ENCODE assay signal across 8 cellular contexts in genomic region chr10:30587522-30588031, GRCh38. TPM values are rescaled to one million over a fixed set of nuclear protein-coding genes. Genes with fewer than 3 reads are reported as not detected.
DNase-seq lines count a peak whose midpoint lies in the region; ATAC-seq, FAIRE-seq and TF ChIP-seq lines count a peak whose summit lies in the region.

No MANE protein-coding gene starts in this region.

- H3K27me3 ChIP-seq in IMR-90 (ENCODE audit: control insufficient read depth, insufficient read depth, low read length) (peaks cover 15% of the 10 kb centered on the region), left ventricle myocardium inferior (ENCODE audit: low read depth) (no peaks in the 10 kb centered on the region), A673 (replicated peaks; ENCODE audit: insufficient read depth, low read depth, low read length, poor library complexity) (no peaks in the 10 kb centered on the region)

- dilution Hi-C loops in IMR-90 (cut with HindIII; ENCODE audit: low sequenced_read_pairs, unreplicated experiment) = no loop called here

- intact Hi-C loops in IMR-90 (cut with micrococcal nuclease) = no loop called here
- intact Hi-C loops in left ventricle myocardium inferior (cut with micrococcal nuclease) = no loop called here
- intact Hi-C loops in activated CD8-positive, alpha-beta T cell treated with anti-CD3 and anti-CD28 coated beads for 36 hours (cut with micrococcal nuclease) = no loop called here
- intact Hi-C loops in A673 (cut with micrococcal nuclease; ENCODE audit: unreplicated experiment) = no loop called here

- H3K9ac ChIP-seq in IMR-90 (ENCODE audit: low read depth, low read length) = no peak overlapping the region

- no peak overlapping the region for H3K23ac ChIP-seq in IMR-90 (ENCODE audit: low read depth, low read length)

- no peak overlapping the region for H2BK5ac ChIP-seq in IMR-90 (ENCODE audit: low read depth, low read length, poor library complexity, severe bottlenecking)

- ATAC-seq in GM21717 (IDR thresholded peaks at IDR 0.05; ENCODE audit: unreplicated experiment) = peak; percentile 89
- ATAC-seq in IMR-90 (ENCODE audit: low read depth) = no peak
- no peak for ATAC-seq in activated CD8-positive, alpha-beta T cell treated with anti-CD3 and anti-CD28 coated beads for 36 hours

- H3K27ac Mint-ChIP-seq in activated CD8-positive, alpha-beta T cell treated with anti-CD3 and anti-CD28 coated beads for 36 hours = no peak overlapping the region

- H2AFZ ChIP-seq in IMR-90 (replicated peaks; ENCODE audit: low read length, poor library complexity) = peak overlapping the region; percentile 13

- H3K36me3 Mint-ChIP-seq in activated CD8-positive, alpha-beta T cell treated with anti-CD3 and anti-CD28 coated beads for 36 hours (ENCODE audit: low read depth) = no peaks in the 10 kb centered on the region

- H3K79me1 ChIP-seq in IMR-90 (ENCODE audit: low read depth in 1 of 2, low read length in 2 of 2) = no peaks in the 10 kb centered on the region

- H2AK9ac ChIP-seq in IMR-90 (replicated peaks; ENCODE audit: low read depth, low read length, poor library complexity) = no peak overlapping the region

- peaks cover 5% of the 10 kb centered on the region for H3K9me1 ChIP-seq in IMR-90 (ENCODE audit: insufficient read depth, low read length)

- in situ Hi-C loops in IMR-90 (cut with MboI; ENCODE audit: low sequenced_read_pairs) = no loop called here

- WGBS in IMR-90 (ENCODE audit: extremely low coverage in 2 of 2, insufficient read length in 1 of 2), 2 experiments = no CpG with 5 or more reads among the region's 8 CpGs

- no peak overlapping the region; the same call in 1 of the 2 replicates for H2AK5ac ChIP-seq in IMR-90 (ENCODE audit: low read depth, low read length)

- H2BK120ac ChIP-seq in IMR-90 (ENCODE audit: low read depth, low read length) = no peak overlapping the region

- no peak overlapping the region for H3K14ac ChIP-seq in IMR-90 (replicated peaks; ENCODE audit: low read depth, low read length)

- peaks cover 4% of the 10 kb centered on the region for H3K4me1 Mint-ChIP-seq in activated CD8-positive, alpha-beta T cell treated with anti-CD3 and anti-CD28 coated beads for 36 hours (ENCODE audit: low read depth)

- TF ChIP-seq POLR2A in GM12892 (IDR thresholded peaks at IDR 0.05; ENCODE audit: low read depth, low read length) (no peak), IMR-90 (IDR thresholded peaks at IDR 0.05; ENCODE audit: low read depth, low read length) (no peak)

- H3K18ac ChIP-seq in IMR-90 (ENCODE audit: low read depth, low read length) = no peak overlapping the region

- TF ChIP-seq CTCF in IMR-90 (conservative IDR thresholded peaks at IDR 0.05; ENCODE audit: low read depth, low read length) = no peak
- TF ChIP-seq CTCF in left ventricle myocardium inferior (IDR thresholded peaks at IDR 0.05; ENCODE audit: borderline replicate concordance) = no peak
- TF ChIP-seq CTCF in activated CD8-positive, alpha-beta T cell treated with anti-CD3 and anti-CD28 coated beads for 36 hours (IDR thresholded peaks at IDR 0.05) = no peak
- TF ChIP-seq CTCF in A673 (conservative IDR thresholded peaks at IDR 0.05; ENCODE audit: low read depth, low read length) = no peak

- BruUV-seq in IMR-90 (replicated peaks; lab: Mats Ljungman, UMichigan) (no TSS peak), A673 (replicated peaks; lab: Mats Ljungman, UMichigan) (no TSS peak)

- H4K5ac ChIP-seq in IMR-90 (ENCODE audit: low read depth, low read length) = no peak overlapping the region

- H3K4me1 ChIP-seq in IMR-90 (ENCODE audit: control insufficient read depth, insufficient read depth, low read length) = peaks cover 2% of the 10 kb centered on the region; the same call in 1 of the 2 replicates
- peaks cover 26% of the 10 kb centered on the region for H3K4me1 ChIP-seq in left ventricle myocardium inferior
- H3K4me1 ChIP-seq in A673 (ENCODE audit: insufficient read depth, low read length, poor library complexity, severe bottlenecking) = no peaks in the 10 kb centered on the region

- H4K91ac ChIP-seq in IMR-90 (ENCODE audit: insufficient read depth, low read depth, low read length) = no peak overlapping the region

- H3K56ac ChIP-seq in IMR-90 (ENCODE audit: extremely low read depth, insufficient read depth, low read length) = no peak overlapping the region

- H3K4me3 ChIP-seq in IMR-90 (ENCODE audit: insufficient read depth, low read depth, low read length) (no peak overlapping the region), left ventricle myocardium inferior (no peak overlapping the region), A673 (ENCODE audit: low read depth, low read length, poor library complexity, severe bottlenecking) (no peak overlapping the region)

- no peaks in the 10 kb centered on the region for H3K27me3 Mint-ChIP-seq in activated CD8-positive, alpha-beta T cell treated with anti-CD3 and anti-CD28 coated beads for 36 hours

- no peaks in the 10 kb centered on the region for H4K20me1 ChIP-seq in IMR-90 (ENCODE audit: insufficient read depth, low read length)

- no peaks in the 10 kb centered on the region for H3K36me3 ChIP-seq in IMR-90 (ENCODE audit: control insufficient read depth, insufficient read depth, low read length)
- no peaks in the 10 kb centered on the region for H3K36me3 ChIP-seq in left ventricle myocardium inferior
- H3K36me3 ChIP-seq in A673 (ENCODE audit: insufficient read depth, low read length, poor library complexity, severe bottlenecking) = no peaks in the 10 kb centered on the region

- no peak overlapping the region for H2BK15ac ChIP-seq in IMR-90 (ENCODE audit: low read depth, low read length)

- DNase-seq in GM12892 (ENCODE audit: insufficient read length) (peak; percentile 39), IMR-90 (no peak), left ventricle myocardium inferior (peak; percentile 31), A673 (ENCODE audit: low spot score) (no peak), H4 (ENCODE audit: low spot score) (no peak)
- no peak for DNase-seq in activated CD8-positive, alpha-beta T cell treated with anti-CD3 and anti-CD28 coated beads for 36 hours
- DNase-seq in activated T-cell treated with anti-CD3 and anti-CD28 coated beads, Interleukin-2, amount 50 U/mL, for 1 hour = no peak

- no peaks in the 10 kb centered on the region for H3K9me3 Mint-ChIP-seq in activated CD8-positive, alpha-beta T cell treated with anti-CD3 and anti-CD28 coated beads for 36 hours

- H3K4me2 ChIP-seq in IMR-90 (ENCODE audit: low read depth, low read length) = no peak overlapping the region

- POLR2A ChIA-PET in IMR-90 (lab: Charles Lee; ENCODE audit: unreplicated experiment) = no interaction called here
- POLR2A ChIA-PET in activated CD8-positive, alpha-beta T cell treated with anti-CD3 and anti-CD28 coated beads for 36 hours (lab: Charles Lee) = no interaction called here
- POLR2A ChIA-PET in A673 (lab: Charles Lee; ENCODE audit: low non-redundant PET) = no interaction called here

- peak; percentile 89 for FAIRE-seq in GM12892 (lab: Jason Lieb, UNC)

- no peak overlapping the region for H4K8ac ChIP-seq in IMR-90 (ENCODE audit: low read depth in 2 of 2, low read length in 2 of 2)

- no peak overlapping the region for H3K4ac ChIP-seq in IMR-90 (ENCODE audit: low read depth, low read length)

- H3K9me3 ChIP-seq in IMR-90 (ENCODE audit: control insufficient read depth, insufficient read depth, low read length) (no peaks in the 10 kb centered on the region), left ventricle myocardium inferior (replicated peaks) (no peaks in the 10 kb centered on the region), A673 (ENCODE audit: low read depth, low read length, poor library complexity, severe bottlenecking) (no peaks in the 10 kb centered on the region)

- H2BK20ac ChIP-seq in IMR-90 (ENCODE audit: low read depth, low read length) = no peak overlapping the region

- no peak for TF ChIP-seq RAD21 in IMR-90 (IDR thresholded peaks at IDR 0.05; ENCODE audit: low read length)

- H3K27ac ChIP-seq in IMR-90 (ENCODE audit: insufficient read depth, low read length) = no peak overlapping the region
- H3K27ac ChIP-seq in left ventricle myocardium inferior (replicated peaks) = no peak overlapping the region
- H3K27ac ChIP-seq in A673 (ENCODE audit: low read depth, low read length, poor library complexity, severe bottlenecking) = no peak overlapping the region

- no peak overlapping the region for H3K4me3 Mint-ChIP-seq in activated CD8-positive, alpha-beta T cell treated with anti-CD3 and anti-CD28 coated beads for 36 hours

- CTCF ChIA-PET in IMR-90 (lab: Yijun Ruan, JAX) = no interaction called here
- CTCF ChIA-PET in activated CD8-positive, alpha-beta T cell treated with anti-CD3 and anti-CD28 coated beads for 36 hours (lab: Charles Lee) = interaction anchor here (3.9 to 9.1 kb wide), 2 partner anchors 52 to 196 kb away, joined by 15 to 129 read pairs; no protein-coding TSS in a partner anchor
- CTCF ChIA-PET in A673 (lab: Charles Lee) = interaction anchor here (0.6 kb wide), 1 partner anchor 1074 kb away, joined by 4 read pairs; no protein-coding TSS in a partner anchor

TF ChIP-seq in IMR-90, 13 proteins besides CTCF, POLR2A, EP300 and RAD21:
- no peak for TF ChIP-seq BHLHE40 (IDR thresholded peaks at IDR 0.05; ENCODE audit: low read depth, low read length)
- no peak for TF ChIP-seq RCOR1 (IDR thresholded peaks at IDR 0.05; ENCODE audit: insufficient replicate concordance, low read length)
- TF ChIP-seq SMC3 (IDR thresholded peaks at IDR 0.05; ENCODE audit: low read depth, low read length) = no peak
- no peak for TF ChIP-seq MAFK (IDR thresholded peaks at IDR 0.05; ENCODE audit: low read depth, low read length)

RNA-seq across cellular contexts. Expression of gene LYZL2, which starts 42.0 kb away (rescaled TPM):
- polyA plus RNA-seq in GM12892 (2012; ENCODE audit: missing spikeins) = not detected
- total RNA-seq in IMR-90 (2012; rRNA removed) (not detected in 2 replicates), left ventricle myocardium inferior (not detected), A673 (2021) (not detected in 2 replicates)
- not detected in 2 replicates for polyA plus RNA-seq in IMR-90 (2012; rRNA removed)
- polyA plus RNA-seq in IMR-90 (2012; cell fraction: cytosol; rRNA removed) = not detected in 2 replicates
- polyA plus RNA-seq in IMR-90 (2012; cell fraction: nucleus; rRNA removed; ENCODE audit: low replicate concordance) = not detected in 2 replicates
- total RNA-seq in activated CD8-positive, alpha-beta T cell treated with anti-CD3 and anti-CD28 coated beads for 36 hours = not detected
- total RNA-seq in H4 (2014; rRNA removed; shearing (Covaris generic)) = not detected in 2 replicates

Comparison
In these comparisons a context has a peak if more than half of its experiments do, and no peak if none do; other contexts are left out.
1. DNase-seq: peak in GM12892 (single experiment) and left ventricle myocardium inferior (single experiment); none in IMR-90 (single experiment), activated CD8-positive, alpha-beta T cell treated with anti-CD3 and anti-CD28 coated beads for 36 hours (single experiment), A673 (single experiment), H4 (single experiment) and activated T-cell treated with anti-CD3 and anti-CD28 coated beads, Interleukin-2, amount 50 U/mL, for 1 hour (single experiment).